8 cellular contexts compared by ENCODE assay signal in the genomic region with DNA sequence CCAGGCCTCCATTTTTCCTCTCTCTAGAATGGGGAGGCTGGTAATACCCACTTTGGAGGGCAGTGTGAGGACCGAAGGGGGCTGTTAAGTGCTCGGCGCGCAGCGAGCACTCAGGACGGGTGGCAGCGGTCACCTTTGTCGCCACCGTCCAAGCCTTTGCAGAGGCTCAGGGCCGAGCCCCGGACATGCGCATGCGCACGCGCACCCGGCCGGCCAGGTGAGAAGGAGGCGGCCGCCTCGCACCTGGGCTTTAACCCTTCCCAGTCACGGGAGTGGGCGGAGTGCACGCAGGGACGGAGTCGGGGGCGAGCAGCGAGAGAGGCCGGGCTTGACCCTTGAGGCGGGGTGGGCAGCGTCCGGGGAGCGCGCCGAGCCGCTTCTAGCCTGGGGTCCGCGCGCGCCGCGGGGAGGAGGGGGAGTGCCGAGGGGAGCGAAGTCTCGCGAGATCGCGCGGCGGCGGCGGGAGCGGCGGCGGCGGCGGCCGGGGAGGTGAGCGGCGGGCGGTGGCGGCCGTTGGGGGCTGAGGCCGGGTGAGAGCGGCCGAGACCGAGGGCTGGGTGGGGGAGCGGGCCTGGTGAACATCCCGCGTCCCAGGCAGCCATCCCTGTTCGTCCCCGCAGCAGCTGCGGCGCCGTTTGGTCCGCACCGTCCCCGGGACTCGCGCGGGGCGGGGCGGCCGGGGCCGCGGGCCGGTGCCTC. TPM values are rescaled to one million over a fixed set of nuclear protein-coding genes. Genes with fewer than 3 reads are reported as not detected.
DNase-seq lines count a peak whose midpoint lies in the region; ATAC-seq, FAIRE-seq and TF ChIP-seq lines count a peak whose summit lies in the region.

A gene with protein sequence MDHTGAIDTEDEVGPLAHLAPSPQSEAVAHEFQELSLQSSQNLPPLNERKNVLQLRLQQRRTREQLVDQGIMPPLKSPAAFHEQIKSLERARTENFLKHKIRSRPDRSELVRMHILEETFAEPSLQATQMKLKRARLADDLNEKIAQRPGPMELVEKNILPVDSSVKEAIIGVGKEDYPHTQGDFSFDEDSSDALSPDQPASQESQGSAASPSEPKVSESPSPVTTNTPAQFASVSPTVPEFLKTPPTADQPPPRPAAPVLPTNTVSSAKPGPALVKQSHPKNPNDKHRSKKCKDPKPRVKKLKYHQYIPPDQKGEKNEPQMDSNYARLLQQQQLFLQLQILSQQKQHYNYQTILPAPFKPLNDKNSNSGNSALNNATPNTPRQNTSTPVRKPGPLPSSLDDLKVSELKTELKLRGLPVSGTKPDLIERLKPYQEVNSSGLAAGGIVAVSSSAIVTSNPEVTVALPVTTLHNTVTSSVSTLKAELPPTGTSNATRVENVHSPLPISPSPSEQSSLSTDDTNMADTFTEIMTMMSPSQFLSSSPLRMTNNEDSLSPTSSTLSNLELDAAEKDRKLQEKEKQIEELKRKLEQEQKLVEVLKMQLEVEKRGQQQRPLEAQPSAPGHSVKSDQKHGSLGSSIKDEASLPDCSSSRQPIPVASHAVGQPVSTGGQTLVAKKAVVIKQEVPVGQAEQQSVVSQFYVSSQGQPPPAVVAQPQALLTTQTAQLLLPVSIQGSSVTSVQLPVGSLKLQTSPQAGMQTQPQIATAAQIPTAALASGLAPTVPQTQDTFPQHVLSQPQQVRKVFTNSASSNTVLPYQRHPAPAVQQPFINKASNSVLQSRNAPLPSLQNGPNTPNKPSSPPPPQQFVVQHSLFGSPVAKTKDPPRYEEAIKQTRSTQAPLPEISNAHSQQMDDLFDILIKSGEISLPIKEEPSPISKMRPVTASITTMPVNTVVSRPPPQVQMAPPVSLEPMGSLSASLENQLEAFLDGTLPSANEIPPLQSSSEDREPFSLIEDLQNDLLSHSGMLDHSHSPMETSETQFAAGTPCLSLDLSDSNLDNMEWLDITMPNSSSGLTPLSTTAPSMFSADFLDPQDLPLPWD (plus strand): TSS at position 443 of the 699 bp plus-strand sequence. CDS start 69,288 bp downstream, outside the sequence.

- no peak for TF ChIP-seq EP300 in transverse colon (IDR thresholded peaks at IDR 0.05; ENCODE audit: low read depth)

- intact Hi-C loops in heart left ventricle (cut with DNase I) (loop anchor here (5.0 to 10.0 kb wide), 10 partner anchors 54 to 149 kb away; partner anchors contain the start of gene ERCC4 (in 5 of the 10)), posterior cingulate gyrus (cut with DNase I) (no loop called here), transverse colon (cut with DNase I; ENCODE audit: low total_unique reads) (no loop called here)

- no peak for TF ChIP-seq CTCF in heart left ventricle (IDR thresholded peaks at IDR 0.05)
- TF ChIP-seq CTCF in transverse colon (IDR thresholded peaks at IDR 0.05): no peak

- peaks cover 3% of the 10 kb centered on the region for H3K27me3 ChIP-seq in adipocyte (replicated peaks; ENCODE audit: control insufficient read depth, insufficient read depth, low read length)
- H3K27me3 ChIP-seq in heart left ventricle: no peaks in the 10 kb centered on the region
- H3K27me3 ChIP-seq in transverse colon: no peaks in the 10 kb centered on the region

- DNase-seq in GDM1 (lab: John Stamatoyannopoulos, UW): peak; percentile 75
- peak; percentile 64 for DNase-seq in H54 (ENCODE audit: insufficient read length, low spot score)
- peak; percentile 60 for DNase-seq in M059J (ENCODE audit: low read depth)
- peak; percentile 79 for DNase-seq in SW480 (ENCODE audit: low spot score)
- DNase-seq in adipocyte (ENCODE audit: low read depth): peak; percentile 87
- peak; percentile 78 to 90 (median 83) for DNase-seq in heart left ventricle
- peak; percentile 42 to 94 (median 64) for DNase-seq in posterior cingulate gyrus
- DNase-seq in transverse colon: peak; percentile 86

- H3K9me3 ChIP-seq in adipocyte (ENCODE audit: control insufficient read depth, low read length) (no peaks in the 10 kb centered on the region), heart left ventricle (no peaks in the 10 kb centered on the region), transverse colon (no peaks in the 10 kb centered on the region)

- FAIRE-seq in H54 (lab: Jason Lieb, UNC): no peak

- H3K27ac ChIP-seq in heart left ventricle: peak within 1 kb of the TSS; percentile 58 to 90 (median 81)
- peak within 1 kb of the TSS; percentile 68 to 89 (median 81) for H3K27ac ChIP-seq in transverse colon

- H3K36me3 ChIP-seq in adipocyte (ENCODE audit: control insufficient read depth, insufficient read depth, low read length, severe bottlenecking): no peaks in the 10 kb centered on the region
- H3K36me3 ChIP-seq in heart left ventricle: peaks cover 0 to 8% (median 0%) of the 10 kb centered on the region in 9 donors
- no peaks in the 10 kb centered on the region for H3K36me3 ChIP-seq in transverse colon

- TF ChIP-seq POLR2A in H54 (IDR thresholded peaks at IDR 0.05; ENCODE audit: low read depth, low read length): peak; percentile 74
- TF ChIP-seq POLR2A in heart left ventricle (IDR thresholded peaks at IDR 0.05): peak in 1 of 2 donors; percentile 72
- TF ChIP-seq POLR2A in transverse colon (IDR thresholded peaks at IDR 0.05): peak; percentile 48

- peak within 1 kb of the TSS; percentile 91 for H3K4me3 ChIP-seq in adipocyte (ENCODE audit: low read length)
- peak within 1 kb of the TSS; percentile 76 to 99 (median 89) for H3K4me3 ChIP-seq in heart left ventricle
- peak within 1 kb of the TSS; percentile 25 to 96 (median 68) for H3K4me3 ChIP-seq in transverse colon

- ATAC-seq in heart left ventricle: peak; percentile 48 to 96 (median 84)

- peak within 1 kb of the TSS; percentile 93 for H3K9ac ChIP-seq in adipocyte (ENCODE audit: low read length)

- in situ Hi-C loops in transverse colon (cut with MboI; ENCODE audit: low pct_ligation_motif_present in 1 of 4, low pct_unique_long_range_greater_than_20kb in 1 of 4, low sequenced_read_pairs in 3 of 4): loop anchor here in 1 of 4 donors (25.0 kb wide), 1 partner anchor 91 kb away; no protein-coding TSS in a partner anchor

- 1 to 2% (median 1%) methylated on average over 17 to 86 of the region's 86 CpGs for WGBS in heart left ventricle, 4 donors
- WGBS in transverse colon (ENCODE audit: low coverage in 1 of 2), 2 donors: 0% methylated on average over 71 of the region's 86 CpGs; no CpG with 5 or more reads in 1 of the 2 donors

- H3K4me1 ChIP-seq in adipocyte (ENCODE audit: control insufficient read depth, insufficient read depth, low read length) (peaks cover 6% of the 10 kb centered on the region), heart left ventricle (peaks cover 0 to 23% (median 11%) of the 10 kb centered on the region in 12 donors), transverse colon (peaks cover 0 to 18% (median 12%) of the 10 kb centered on the region in 4 donors)

RNA-seq across cellular contexts. Expression of the gene that starts here (rescaled TPM):
- total RNA-seq in M059J (2014; rRNA removed; shearing (Covaris generic)): 10.4 and 15.0 TPM in 2 replicates
- 10 to 100 TPM; 16.3 to 38.3 (median 32.4) TPM for total RNA-seq in heart left ventricle
- 1 to 10 TPM; 8.0 to 8.3 TPM for polyA plus RNA-seq in heart left ventricle
- 10 to 100 TPM; 37.8 to 82.7 (median 47.9) TPM for total RNA-seq in transverse colon

Comparison
In these comparisons a context has a peak if more than half of its experiments do, and no peak if none do; other contexts are left out.
1. Peak in every context shown above with its lines: DNase-seq, ATAC-seq, H3K4me3 ChIP-seq and H3K27ac ChIP-seq.
2. intact Hi-C loops: an anchor here in heart left ventricle (5.0 to 10.0 kb wide); none called in posterior cingulate gyrus and transverse colon.